27 cellular contexts compared by ENCODE assay signal in the genomic region with DNA sequence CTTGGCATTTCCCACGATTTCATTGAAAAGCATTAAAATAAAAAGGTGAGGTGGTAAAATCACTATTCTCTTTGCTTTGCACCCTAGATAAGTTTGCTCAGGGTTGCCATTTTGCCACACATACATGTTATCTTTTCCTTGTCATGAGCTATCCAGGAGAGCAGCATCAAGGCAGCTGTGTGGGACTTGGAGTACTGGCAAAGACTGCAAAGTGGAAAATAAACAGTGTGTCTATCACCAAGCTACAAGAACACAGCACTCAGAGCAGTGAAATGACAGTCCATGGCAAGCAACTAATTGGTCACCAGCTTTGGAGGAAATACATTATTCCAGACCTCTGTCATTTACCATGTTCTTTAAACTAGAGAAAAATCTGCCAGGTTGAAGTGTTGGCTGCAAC.
"Had no signal": no experiment of that assay in that cellular context is flagged by ENCODE, and none has a peak within 500 bp of the region (broad histone marks: within the 10 kb centered on the region; RNA-seq: fewer than 3 reads in every experiment).

No MANE protein-coding gene starts in this region.

- H3K27me3 ChIP-seq: body of pancreas, colonic mucosa, gastroesophageal sphincter had no signal

- H3K4me1 ChIP-seq: body of pancreas, colonic mucosa, esophagus squamous epithelium, gastroesophageal sphincter had no signal

- H3K9me3 Mint-ChIP-seq: activated B cell treated with CpG ODN at 0.5 μM for 24 hours; activated CD8-positive, alpha-beta T cell treated with anti-CD3 and anti-CD28 coated beads for 36 hours; activated T-cell treated with anti-CD3 and anti-CD28 coated beads, Interleukin-2, amount 50 U/mL, for 4 hours had no signal

- H3K4me1 Mint-ChIP-seq: activated B cell treated with CpG ODN at 0.5 μM for 24 hours; activated T-helper 17 cell treated with anti-CD3 and anti-CD28 coated beads, Interleukin-2, amount 50 U/mL, for 72 hours had no signal

- H3K36me3 ChIP-seq: colonic mucosa, esophagus squamous epithelium, gastroesophageal sphincter had no signal

- H3K4me3 Mint-ChIP-seq: activated B cell treated with CpG ODN at 0.5 μM for 24 hours; activated CD8-positive, alpha-beta T cell treated with anti-CD3 and anti-CD28 coated beads for 36 hours; activated naive CD8-positive, alpha-beta T cell; activated T-cell treated with anti-CD3 and anti-CD28 coated beads, Interleukin-2, amount 50 U/mL, for 4 hours; activated T-helper 17 cell treated with anti-CD3 and anti-CD28 coated beads, Interleukin-2, amount 50 U/mL, for 72 hours had no signal

- H3K36me3 Mint-ChIP-seq: activated naive CD8-positive, alpha-beta T cell had no signal

- ATAC-seq: activated CD4-positive, CD25-positive, alpha-beta regulatory T cell treated with anti-CD3 and anti-CD28 coated beads, Interleukin-2, amount 50 U/mL, for 24 hours; activated CD8-positive, alpha-beta T cell treated with anti-CD3 and anti-CD28 coated beads for 36 hours; activated T-cell treated with anti-CD3 and anti-CD28 coated beads, Interleukin-2, amount 50 U/mL, for 4 hours; activated T-helper 17 cell treated with anti-CD3 and anti-CD28 coated beads, Interleukin-2, amount 50 U/mL, for 72 hours; body of pancreas; gastroesophageal sphincter had no signal

- H3K9me3 ChIP-seq: body of pancreas, colonic mucosa, esophagus squamous epithelium, gastroesophageal sphincter had no signal

- H3K27ac Mint-ChIP-seq: activated B cell treated with CpG ODN at 0.5 μM for 24 hours; activated CD8-positive, alpha-beta T cell treated with anti-CD3 and anti-CD28 coated beads for 36 hours; activated naive CD8-positive, alpha-beta T cell; activated T-helper 17 cell treated with anti-CD3 and anti-CD28 coated beads, Interleukin-2, amount 50 U/mL, for 72 hours had no signal

- H3K27ac ChIP-seq: body of pancreas, colonic mucosa, epithelial cell of prostate, esophagus squamous epithelium, gastroesophageal sphincter, VCaP had no signal

- H3K4me3 ChIP-seq: body of pancreas, colonic mucosa, esophagus squamous epithelium, gastroesophageal sphincter had no signal

- DNase-seq: activated B cell treated with CpG ODN at 0.5 μM for 24 hours; activated CD4-positive, alpha-beta T cell treated with anti-CD3 and anti-CD28 coated beads for 48 hours; activated CD4-positive, alpha-beta T cell treated with anti-CD3 and anti-CD28 coated beads, Interleukin-2, amount 50 U/mL, for 1 hour; activated CD4-positive, alpha-beta T cell treated with anti-CD3 and anti-CD28 coated beads, Interleukin-2, amount 50 U/mL, for 48 hours; activated CD8-positive, alpha-beta memory T cell treated with anti-CD3 and anti-CD28 coated beads for 24 hours; activated CD8-positive, alpha-beta T cell treated with anti-CD3 and anti-CD28 coated beads for 36 hours; activated effector memory CD4-positive, alpha-beta T cell treated with Interleukin-2 at 50 U/mL for 16 hours; activated gamma-delta T cell treated with Interleukin-2 at 50 U/mL for 16 hours; activated naive CD4-positive, alpha-beta T cell treated with anti-CD3 and anti-CD28 coated beads, Interleukin-2, amount 50 U/mL, for 16 hours; activated naive CD4-positive, alpha-beta T cell treated with Interleukin-2 at 50 U/mL for 16 hours; activated T-cell treated with anti-CD3 and anti-CD28 coated beads, Interleukin-2, amount 50 U/mL, for 4 hours; amniotic stem cell; anterior cingulate cortex; body of pancreas; central memory CD4-positive, alpha-beta T cell; cerebellar nuclear complex; colonic mucosa; effector CD8-positive, alpha-beta T cell; esophagus squamous epithelium; foreskin melanocyte; T-helper 2 cell had no signal

- H3K27me3 Mint-ChIP-seq: activated B cell treated with CpG ODN at 0.5 μM for 24 hours; activated CD8-positive, alpha-beta T cell treated with anti-CD3 and anti-CD28 coated beads for 36 hours; activated naive CD8-positive, alpha-beta T cell; activated T-helper 17 cell treated with anti-CD3 and anti-CD28 coated beads, Interleukin-2, amount 50 U/mL, for 72 hours had no signal
